ENCODE assay signal across 11 cellular contexts in genomic region chr15:23647421-23648375, GRCh38. TPM values are rescaled to one million over a fixed set of nuclear protein-coding genes. Genes with fewer than 3 reads are reported as not detected.
DNase-seq lines count a peak whose midpoint lies in the region; ATAC-seq and TF ChIP-seq lines count a peak whose summit lies in the region.
"Had no signal": no experiment of that assay in that cellular context is flagged by ENCODE, and none has a peak within 500 bp of the region (broad histone marks: within the 10 kb centered on the region; RNA-seq: fewer than 3 reads in every experiment).

Gene MAGEL2 (minus strand): TSS chr15:23647867. CDS start chr15:23647742, 125 bp downstream.

- CTCF ChIA-PET in PC-9 (lab: Charles Lee): no interaction called here

- H3K36me3 ChIP-seq in esophagus muscularis mucosa (no peaks in the 10 kb centered on the region), PC-9 (ENCODE audit: low read depth) (no peaks in the 10 kb centered on the region)

- no peak within 1 kb of the TSS for H2AFZ ChIP-seq in PC-9

- POLR2A ChIA-PET in PC-9 (lab: Charles Lee; ENCODE audit: unreplicated experiment): no interaction called here

- H3K4me3 ChIP-seq in AG09309 (ENCODE audit: control insufficient read depth, low read depth, low read length) (peak within 1 kb of the TSS; percentile 11), esophagus muscularis mucosa (peak within 1 kb of the TSS; percentile 22 to 48 (median 32)), PC-9 (no peak within 1 kb of the TSS)

- 49% methylated on average over 15 of the region's 37 CpGs for WGBS in esophagus muscularis mucosa

- TF ChIP-seq EP300 in esophagus muscularis mucosa (IDR thresholded peaks at IDR 0.05): no peak

- intact Hi-C loops in esophagus muscularis mucosa (cut with DNase I): no loop called here
- intact Hi-C loops in PC-9 (cut with micrococcal nuclease; ENCODE audit: unreplicated experiment): no loop called here

- DNase-seq in AG09309 (ENCODE audit: low read depth) (no peak), NCI-H1436 (lab: John Stamatoyannopoulos, UW) (peak; percentile 72), esophagus muscularis mucosa (ENCODE audit: extremely low spot score) (no peak), occipital lobe (lab: John Stamatoyannopoulos, UW) (peak; percentile 28), PC-9 (no peak), A172 (ENCODE audit: low spot score) (no peak), middle frontal gyrus (ENCODE audit: extremely low spot score, low spot score) (no peak)
- DNase-seq: naive thymus-derived CD4-positive, alpha-beta T cell had no signal

- no peaks in the 10 kb centered on the region for H3F3A ChIP-seq in PC-9 (ENCODE audit: insufficient read depth, low read depth)

- H3K27me3 ChIP-seq in esophagus muscularis mucosa: peaks cover 0 to 70% (median 6%) of the 10 kb centered on the region in 4 donors
- peaks cover 16% of the 10 kb centered on the region for H3K27me3 ChIP-seq in PC-9 (ENCODE audit: insufficient read depth, low read depth)

- TF ChIP-seq CTCF in AG09309 (IDR thresholded peaks at IDR 0.05; ENCODE audit: control insufficient read depth, insufficient read depth, low read depth, low read length, missing control alignments) (no peak), esophagus muscularis mucosa (IDR thresholded peaks at IDR 0.05) (no peak), PC-9 (conservative IDR thresholded peaks at IDR 0.05) (no peak)

- TF ChIP-seq POLR2A in esophagus muscularis mucosa (IDR thresholded peaks at IDR 0.05; ENCODE audit: low read depth): no peak

- no peaks in the 10 kb centered on the region for H3K9me3 ChIP-seq in esophagus muscularis mucosa
- no peaks in the 10 kb centered on the region for H3K9me3 ChIP-seq in PC-9 (ENCODE audit: insufficient read depth, low read depth)

- BruUV-seq in PC-9 (replicated peaks; lab: Mats Ljungman, UMichigan): no TSS peak

- no peak within 1 kb of the TSS for H3K27ac ChIP-seq in esophagus muscularis mucosa (replicated peaks in 1 of 4)
- no peak within 1 kb of the TSS for H3K27ac ChIP-seq in PC-9
- H3K27ac ChIP-seq: epithelial cell of prostate had no signal

- no peak for ATAC-seq in GM21515 (IDR thresholded peaks at IDR 0.05; ENCODE audit: unreplicated experiment)
- ATAC-seq: naive thymus-derived CD4-positive, alpha-beta T cell had no signal

- no peaks in the 10 kb centered on the region for H4K20me1 ChIP-seq in PC-9 (ENCODE audit: insufficient read depth)

- H3K9me2 ChIP-seq in PC-9 (ENCODE audit: insufficient read depth): no peaks in the 10 kb centered on the region

- no peak within 1 kb of the TSS for H3K4me2 ChIP-seq in PC-9

- H3K4me1 ChIP-seq in esophagus muscularis mucosa (peaks cover 0 to 10% (median 8%) of the 10 kb centered on the region in 4 donors), PC-9 (replicated peaks; ENCODE audit: insufficient read depth) (no peaks in the 10 kb centered on the region)

- H3K79me2 ChIP-seq in PC-9 (ENCODE audit: low read depth): no peaks in the 10 kb centered on the region

RNA-seq across cellular contexts. Expression of gene MAGEL2, which starts in this region (rescaled TPM):
- total RNA-seq in esophagus muscularis mucosa (under 1 TPM in 2 of 4 donors, not detected in 2; 0.17 to 0.26 TPM), occipital lobe (1.7 TPM), PC-9 (2021) (not detected in 2 replicates)
- not detected in 2 replicates for total RNA-seq in A172 (2014; rRNA removed; shearing (Covaris generic))
- total RNA-seq: naive thymus-derived CD4-positive, alpha-beta T cell; T-helper 1 cell treated with Interleukin-12 subunit alpha and Interleukin-12 subunit beta and Interleukin-4 antibody, amounts not matched to agents 30 ng/mL and 1 ng/mL, for 36 hours had no signal

Comparison
In these comparisons a context has a peak if more than half of its experiments do, and no peak if none do; other contexts are left out.
1. DNase-seq: peak in NCI-H1436 (single experiment) and occipital lobe (single experiment); none in AG09309 (single experiment), esophagus muscularis mucosa (single experiment), PC-9 (0 of 2), A172 (single experiment) and middle frontal gyrus (single experiment).